In the genomic region with DNA sequence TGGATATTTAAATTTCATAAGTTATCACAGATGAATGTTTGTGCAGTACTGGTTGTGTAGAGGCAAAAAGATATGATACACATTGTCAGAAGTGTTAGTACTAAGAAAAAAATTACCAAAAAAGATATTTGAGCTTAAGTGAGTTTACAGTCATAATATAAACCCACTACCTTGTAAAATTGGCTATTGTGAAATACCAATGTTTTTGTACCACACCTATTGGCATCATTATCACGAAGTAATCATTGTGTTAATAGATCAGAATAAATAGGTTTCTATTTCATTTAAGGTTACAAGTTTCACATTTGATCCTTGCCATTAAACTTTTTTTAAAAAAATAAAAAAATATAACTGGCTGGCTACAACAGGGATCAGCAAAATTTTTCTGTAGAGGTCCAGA, we compare ENCODE assay signal across 32 cellular contexts. TPM values are rescaled to one million over a fixed set of nuclear protein-coding genes. Genes with fewer than 3 reads are reported as not detected.
"Had no signal": no experiment of that assay in that cellular context is flagged by ENCODE, and none has a peak within 500 bp of the region (broad histone marks: within the 10 kb centered on the region; RNA-seq: fewer than 3 reads in every experiment).

No MANE protein-coding gene starts in this region.

- H3K9me3 Mint-ChIP-seq: naive B cell; naive thymus-derived CD8-positive, alpha-beta T cell; natural killer cell treated with Interleukin-12 subunit alpha and Interleukin-12 subunit beta and Interleukin-15 and Interleukin-18, amount 100 ng/mL, for 72 hours; nephron progenitor cell; neural crest cell; type B pancreatic cell had no signal

- ATAC-seq: naive thymus-derived CD8-positive, alpha-beta T cell; natural killer cell treated with Interleukin-12 subunit alpha and Interleukin-12 subunit beta and Interleukin-15 and Interleukin-18, amount 100 ng/mL, for 72 hours; stimulated activated memory B cell treated with anti-CD40 and anti-IgM and Interleukin-4, amounts not matched to agents 10 μg/mL and 1 μg/mL and 100 μg/mL, for 72 hours; stimulated activated naive CD8-positive, alpha-beta T cell treated with anti-CD3 and anti-CD28 coated beads, Interleukin-15, amount 100 ng/mL, for 72 hours; stimulated activated naive CD8-positive, alpha-beta T cell treated with anti-CD3 and anti-CD28 coated beads, Interleukin-15, Interleukin-2, amounts not matched to agents 100 U/mL and 50 U/mL, for 24 hours; upper lobe of right lung had no signal

- H3K27ac Mint-ChIP-seq: naive B cell; naive thymus-derived CD8-positive, alpha-beta T cell; natural killer cell treated with Interleukin-12 subunit alpha and Interleukin-12 subunit beta and Interleukin-15 and Interleukin-18, amount 100 ng/mL, for 72 hours; nephron progenitor cell; progenitor cell of endocrine pancreas; stimulated activated memory B cell treated with anti-CD40 and anti-IgM and Interleukin-4, amounts not matched to agents 10 μg/mL and 1 μg/mL and 100 μg/mL, for 72 hours; type B pancreatic cell had no signal

- H3K36me3 ChIP-seq: ovary, spleen, suprapubic skin, tibial artery, transverse colon, upper lobe of right lung, uterus had no signal

- H3K4me2 ChIP-seq: smooth muscle cell had no signal

- H3K4me3 Mint-ChIP-seq: naive B cell; naive thymus-derived CD8-positive, alpha-beta T cell; natural killer cell treated with Interleukin-12 subunit alpha and Interleukin-12 subunit beta and Interleukin-15 and Interleukin-18, amount 100 ng/mL, for 72 hours; nephron progenitor cell; neural crest cell; stimulated activated memory B cell treated with anti-CD40 and anti-IgM and Interleukin-4, amounts not matched to agents 10 μg/mL and 1 μg/mL and 100 μg/mL, for 72 hours; stimulated activated naive CD8-positive, alpha-beta T cell treated with anti-CD3 and anti-CD28 coated beads, Interleukin-15, amount 100 ng/mL, for 72 hours; type B pancreatic cell had no signal

- H3K27me3 Mint-ChIP-seq: naive B cell; natural killer cell treated with Interleukin-12 subunit alpha and Interleukin-12 subunit beta and Interleukin-15 and Interleukin-18, amount 100 ng/mL, for 72 hours; progenitor cell of endocrine pancreas; stimulated activated memory B cell treated with anti-CD40 and anti-IgM and Interleukin-4, amounts not matched to agents 10 μg/mL and 1 μg/mL and 100 μg/mL, for 72 hours; type B pancreatic cell had no signal

- H3K27ac ChIP-seq: ovary, psoas muscle, spleen, suprapubic skin, testis, tibial artery, transverse colon, upper lobe of right lung, uterus had no signal

- H3K4me1 Mint-ChIP-seq: naive B cell; naive thymus-derived CD8-positive, alpha-beta T cell; neural crest cell; stimulated activated memory B cell treated with anti-CD40 and anti-IgM and Interleukin-4, amounts not matched to agents 10 μg/mL and 1 μg/mL and 100 μg/mL, for 72 hours; stimulated activated naive CD8-positive, alpha-beta T cell treated with anti-CD3 and anti-CD28 coated beads, Interleukin-15, amount 100 ng/mL, for 72 hours had no signal

- H3K9me3 ChIP-seq: ovary, psoas muscle, spleen, suprapubic skin, testis, tibial artery, transverse colon, upper lobe of right lung, uterus had no signal

- H3K4me3 ChIP-seq: ovary, psoas muscle, skin epidermis, smooth muscle cell, spleen, suprapubic skin, testis, tibial artery, transverse colon, upper lobe of right lung, uterus had no signal

- H3K36me3 Mint-ChIP-seq: naive B cell; naive thymus-derived CD8-positive, alpha-beta T cell; natural killer cell treated with Interleukin-12 subunit alpha and Interleukin-12 subunit beta and Interleukin-15 and Interleukin-18, amount 100 ng/mL, for 72 hours; stimulated activated memory B cell treated with anti-CD40 and anti-IgM and Interleukin-4, amounts not matched to agents 10 μg/mL and 1 μg/mL and 100 μg/mL, for 72 hours; type B pancreatic cell had no signal

- DNase-seq: naive B cell; naive thymus-derived CD8-positive, alpha-beta T cell; nephron progenitor cell; occipital lobe; ovary; posterior cingulate gyrus; psoas muscle; right cardiac atrium; spleen; stimulated activated CD4-positive, alpha-beta T cell treated with anti-CD3 and anti-CD28 coated beads, Interleukin-12 subunit alpha, Interleukin-12 subunit beta, amount 100 ng/mL, for 4 hours; stimulated activated CD4-positive, alpha-beta T cell treated with anti-CD3 and anti-CD28 coated beads, Interleukin-1b, Interleukin-23, amount 100 ng/mL, for 48 hours; stimulated activated CD4-positive, alpha-beta T cell treated with anti-CD3 and anti-CD28 coated beads, Interleukin-4, amount 100 ng/mL, for 1 hour; stimulated activated CD4-positive, alpha-beta T cell treated with anti-CD3 and anti-CD28 coated beads, Interleukin-4, amount 100 ng/mL, for 4 hours; stimulated activated CD8-positive, alpha-beta memory T cell treated with anti-CD3 and anti-CD28 coated beads, Interleukin-4, amount 100 ng/mL, for 48 hours; stimulated activated naive CD4-positive, alpha-beta T cell; stimulated activated naive CD8-positive, alpha-beta T cell treated with anti-CD3 and anti-CD28 coated beads, Interleukin-15, amount 100 ng/mL, for 72 hours; stimulated activated naive CD8-positive, alpha-beta T cell treated with anti-CD3 and anti-CD28 coated beads, Interleukin-15, Interleukin-2, amounts not matched to agents 100 U/mL and 50 U/mL, for 24 hours; substantia nigra; testis; tibial artery; transverse colon; upper lobe of right lung; uterus had no signal

- H3K27me3 ChIP-seq: ovary, spleen, suprapubic skin, testis, tibial artery, transverse colon, upper lobe of right lung, uterus had no signal

- H3K4me1 ChIP-seq: psoas muscle, tibial artery, upper lobe of right lung, uterus had no signal

RNA-seq across cellular contexts. Expression of a gene that starts 27.0 kb away (rescaled TPM):
- total RNA-seq: naive thymus-derived CD8-positive, alpha-beta T cell; natural killer cell treated with Interleukin-12 subunit alpha and Interleukin-12 subunit beta and Interleukin-15 and Interleukin-18, amount 100 ng/mL, for 72 hours; osteoblast; psoas muscle; smooth muscle cell; suprapubic skin had no signal
- polyA plus RNA-seq: naive thymus-derived CD8-positive, alpha-beta T cell; right cardiac atrium had no signal
